In genomic region chr11:17296852-17297559, GRCh38 we compare ENCODE assay signal across 19 cellular contexts. TPM values are rescaled to one million over a fixed set of nuclear protein-coding genes. Genes with fewer than 3 reads are reported as not detected.
DNase-seq lines count a peak whose midpoint lies in the region; ATAC-seq, FAIRE-seq and TF ChIP-seq lines count a peak whose summit lies in the region.
"Had no signal": no experiment of that assay in that cellular context is flagged by ENCODE, and none has a peak within 500 bp of the region (broad histone marks: within the 10 kb centered on the region; RNA-seq: fewer than 3 reads in every experiment).

No MANE protein-coding gene starts in this region.

- H3K27ac ChIP-seq in small intestine (ENCODE audit: low read depth in 1 of 2, low read length in 1 of 2): no peak overlapping the region
- H3K27ac ChIP-seq: coronary artery, heart left ventricle, pancreas, SK-N-MC, upper lobe of left lung had no signal

- H3K27me3 ChIP-seq in small intestine (ENCODE audit: control insufficient read depth in 2 of 2, insufficient read depth in 2 of 2, low read length in 2 of 2): no peaks in the 10 kb centered on the region
- H3K27me3 ChIP-seq: heart left ventricle, pancreas, upper lobe of left lung had no signal

- peak; percentile 42 for ATAC-seq in HG03159 (IDR thresholded peaks at IDR 0.05; ENCODE audit: unreplicated experiment)
- ATAC-seq in stimulated activated naive CD8-positive, alpha-beta T cell treated with anti-CD3 and anti-CD28 coated beads, Interleukin-15, amount 100 ng/mL, for 72 hours: peak; percentile 81
- ATAC-seq in left lobe of liver: no peak
- ATAC-seq: heart left ventricle, pancreas had no signal

- no peak for TF ChIP-seq POLR2A in lower leg skin (IDR thresholded peaks at IDR 0.05)

- H3K4me1 ChIP-seq in small intestine (ENCODE audit: control insufficient read depth in 2 of 2, insufficient read depth in 1 of 2, low read depth in 1 of 2, low read length in 1 of 2): no peaks in the 10 kb centered on the region
- H3K4me1 ChIP-seq: heart left ventricle, pancreas, upper lobe of left lung had no signal

- H3K36me3 Mint-ChIP-seq in activated naive CD4-positive, alpha-beta T cell treated with anti-CD3 and anti-CD28 coated beads, Interleukin-2, amount 10 ng/mL, durations not matched to agents 7 days and 5 days: peaks cover 46% of the 10 kb centered on the region
- H3K36me3 Mint-ChIP-seq in activated naive CD8-positive, alpha-beta T cell treated with anti-CD3 and anti-CD28 coated beads for 36 hours: peaks cover 36% of the 10 kb centered on the region

- FAIRE-seq in small intestine (lab: Jason Lieb, UNC): no peak
- FAIRE-seq: GM18507, pancreas had no signal

- DNase-seq in activated naive CD4-positive, alpha-beta T cell treated with anti-CD3 and anti-CD28 coated beads, Interleukin-2, amount 10 ng/mL, durations not matched to agents 7 days and 5 days: no peak
- no peak for DNase-seq in activated naive CD4-positive, alpha-beta T cell (lab: John Stamatoyannopoulos, UW)
- no peak for DNase-seq in activated naive CD8-positive, alpha-beta T cell treated with anti-CD3 and anti-CD28 coated beads for 36 hours
- DNase-seq in stimulated activated naive CD8-positive, alpha-beta T cell treated with anti-CD3 and anti-CD28 coated beads, Interleukin-15, amount 100 ng/mL, for 72 hours: no peak
- no peak for DNase-seq in small intestine
- DNase-seq in lower leg skin (ENCODE audit: low spot score in 2 of 2): no peak
- DNase-seq in left lobe of liver (ENCODE audit: low spot score): no peak
- DNase-seq: activated CD8-positive, alpha-beta memory T cell treated with anti-CD3 and anti-CD28 coated beads, Interleukin-2, amount 50 U/mL, for 48 hours; erythroblast; heart left ventricle; NCI-H1694 treated with DMSO at 0.1 percent for 48 hours; NCI-H524 treated with DMSO at 0.1 percent for 48 hours; pancreas; stimulated activated CD4-positive, alpha-beta T cell treated with anti-CD3 and anti-CD28 coated beads, Interleukin-4, amount 100 ng/mL, for 4 hours; upper lobe of left lung had no signal

- peak overlapping the region; percentile 1 for H3K27ac Mint-ChIP-seq in activated naive CD4-positive, alpha-beta T cell treated with anti-CD3 and anti-CD28 coated beads, Interleukin-2, amount 10 ng/mL, durations not matched to agents 7 days and 5 days
- peak overlapping the region; percentile 78 for H3K27ac Mint-ChIP-seq in activated naive CD8-positive, alpha-beta T cell treated with anti-CD3 and anti-CD28 coated beads for 36 hours
- H3K27ac Mint-ChIP-seq in stimulated activated naive CD8-positive, alpha-beta T cell treated with anti-CD3 and anti-CD28 coated beads, Interleukin-15, amount 100 ng/mL, for 72 hours: peak overlapping the region; percentile 65 to 78

- intact Hi-C loops in lower leg skin (cut with DNase I; ENCODE audit: low total_unique reads): no loop called here

- H3K4me3 Mint-ChIP-seq in activated naive CD4-positive, alpha-beta T cell treated with anti-CD3 and anti-CD28 coated beads, Interleukin-2, amount 10 ng/mL, durations not matched to agents 7 days and 5 days: no peak overlapping the region
- H3K4me3 Mint-ChIP-seq in activated naive CD8-positive, alpha-beta T cell treated with anti-CD3 and anti-CD28 coated beads for 36 hours: peak overlapping the region; percentile 51
- peak overlapping the region; percentile 62 to 73 for H3K4me3 Mint-ChIP-seq in stimulated activated naive CD8-positive, alpha-beta T cell treated with anti-CD3 and anti-CD28 coated beads, Interleukin-15, amount 100 ng/mL, for 72 hours

- no peaks in the 10 kb centered on the region for H3K9me3 Mint-ChIP-seq in activated naive CD4-positive, alpha-beta T cell treated with anti-CD3 and anti-CD28 coated beads, Interleukin-2, amount 10 ng/mL, durations not matched to agents 7 days and 5 days
- no peaks in the 10 kb centered on the region for H3K9me3 Mint-ChIP-seq in activated naive CD8-positive, alpha-beta T cell treated with anti-CD3 and anti-CD28 coated beads for 36 hours
- H3K9me3 Mint-ChIP-seq in stimulated activated naive CD8-positive, alpha-beta T cell treated with anti-CD3 and anti-CD28 coated beads, Interleukin-15, amount 100 ng/mL, for 72 hours: no peaks in the 10 kb centered on the region

- TF ChIP-seq CTCF in lower leg skin (IDR thresholded peaks at IDR 0.05): no peak

- peaks cover 24% of the 10 kb centered on the region for H3K4me1 Mint-ChIP-seq in activated naive CD4-positive, alpha-beta T cell treated with anti-CD3 and anti-CD28 coated beads, Interleukin-2, amount 10 ng/mL, durations not matched to agents 7 days and 5 days
- H3K4me1 Mint-ChIP-seq in activated naive CD8-positive, alpha-beta T cell treated with anti-CD3 and anti-CD28 coated beads for 36 hours: peaks cover 53% of the 10 kb centered on the region
- H3K4me1 Mint-ChIP-seq in stimulated activated naive CD8-positive, alpha-beta T cell treated with anti-CD3 and anti-CD28 coated beads, Interleukin-15, amount 100 ng/mL, for 72 hours: peaks cover 66% of the 10 kb centered on the region

- H3K4me3 ChIP-seq in small intestine (ENCODE audit: low read depth in 1 of 2, low read length in 2 of 2) (no peak overlapping the region), lower leg skin (ENCODE audit: low read depth, poor library complexity, severe bottlenecking) (no peak overlapping the region)
- H3K4me3 ChIP-seq: coronary artery, heart left ventricle, pancreas, SK-N-MC, upper lobe of left lung had no signal

- H3K36me3 ChIP-seq in small intestine (ENCODE audit: control insufficient read depth in 2 of 2, insufficient read depth in 2 of 2, low read length in 2 of 2): peaks cover 2% of the 10 kb centered on the region in 2 donors

- WGBS in small intestine, 3 donors: 78 to 83% (median 80%) methylated on average over 6 of the region's 6 CpGs
- 91 to 95% methylated on average over 6 of the region's 6 CpGs for WGBS in lower leg skin, 2 donors

- no peaks in the 10 kb centered on the region for H3K9me3 ChIP-seq in small intestine (ENCODE audit: control insufficient read depth, low read depth)
- H3K9me3 ChIP-seq: heart left ventricle, pancreas, upper lobe of left lung had no signal

- CTCF ChIA-PET in activated naive CD4-positive, alpha-beta T cell treated with anti-CD3 and anti-CD28 coated beads, Interleukin-2, amount 10 ng/mL, durations not matched to agents 7 days and 5 days (lab: Charles Lee): interaction anchor here (1.9 kb wide), 1 partner anchor 11 kb away, joined by 7 read pairs; no protein-coding TSS in a partner anchor

- H3K27me3 Mint-ChIP-seq in activated naive CD4-positive, alpha-beta T cell treated with anti-CD3 and anti-CD28 coated beads, Interleukin-2, amount 10 ng/mL, durations not matched to agents 7 days and 5 days: no peaks in the 10 kb centered on the region
- no peaks in the 10 kb centered on the region for H3K27me3 Mint-ChIP-seq in activated naive CD8-positive, alpha-beta T cell treated with anti-CD3 and anti-CD28 coated beads for 36 hours
- H3K27me3 Mint-ChIP-seq in stimulated activated naive CD8-positive, alpha-beta T cell treated with anti-CD3 and anti-CD28 coated beads, Interleukin-15, amount 100 ng/mL, for 72 hours: no peaks in the 10 kb centered on the region

RNA-seq across cellular contexts. Expression of gene NUCB2, which starts 20.5 kb away (rescaled TPM):
- total RNA-seq in activated naive CD8-positive, alpha-beta T cell treated with anti-CD3 and anti-CD28 coated beads for 36 hours: 10 to 100 TPM; 78.5 to 88.8 TPM
- polyA plus RNA-seq in small intestine: 10 to 100 TPM in 2 of 3 donors, 1 to 10 TPM in 1; 5.4 to 88.2 (median 14.6) TPM
- 10 to 100 TPM; 13.1 to 27.1 (median 17.9) TPM for total RNA-seq in lower leg skin
- 114 TPM for total RNA-seq in left lobe of liver

RNA-seq across cellular contexts. Expression of gene NCR3LG1, which starts 54.6 kb away (rescaled TPM):
- total RNA-seq in activated naive CD8-positive, alpha-beta T cell treated with anti-CD3 and anti-CD28 coated beads for 36 hours: 1 to 10 TPM; 5.0 TPM
- 1 to 10 TPM in 1 of 3 donors, under 1 TPM in 2; 0.22 to 4.5 (median 0.81) TPM for polyA plus RNA-seq in small intestine
- total RNA-seq in lower leg skin (1 to 10 TPM; 4.6 to 6.5 (median 5.3) TPM), left lobe of liver (0.35 TPM)

Comparison
In these comparisons a context has a peak if more than half of its experiments do, and no peak if none do; other contexts are left out.
1. H3K27ac Mint-ChIP-seq: peak in every context shown above with its lines; median percentile 78 in activated naive CD8-positive, alpha-beta T cell treated with anti-CD3 and anti-CD28 coated beads for 36 hours; 72 in stimulated activated naive CD8-positive, alpha-beta T cell treated with anti-CD3 and anti-CD28 coated beads, Interleukin-15, amount 100 ng/mL, for 72 hours; 1 in activated naive CD4-positive, alpha-beta T cell treated with anti-CD3 and anti-CD28 coated beads, Interleukin-2, amount 10 ng/mL, durations not matched to agents 7 days and 5 days.